Comparison of ENCODE assay signal across 8 cellular contexts in the genomic region with DNA sequence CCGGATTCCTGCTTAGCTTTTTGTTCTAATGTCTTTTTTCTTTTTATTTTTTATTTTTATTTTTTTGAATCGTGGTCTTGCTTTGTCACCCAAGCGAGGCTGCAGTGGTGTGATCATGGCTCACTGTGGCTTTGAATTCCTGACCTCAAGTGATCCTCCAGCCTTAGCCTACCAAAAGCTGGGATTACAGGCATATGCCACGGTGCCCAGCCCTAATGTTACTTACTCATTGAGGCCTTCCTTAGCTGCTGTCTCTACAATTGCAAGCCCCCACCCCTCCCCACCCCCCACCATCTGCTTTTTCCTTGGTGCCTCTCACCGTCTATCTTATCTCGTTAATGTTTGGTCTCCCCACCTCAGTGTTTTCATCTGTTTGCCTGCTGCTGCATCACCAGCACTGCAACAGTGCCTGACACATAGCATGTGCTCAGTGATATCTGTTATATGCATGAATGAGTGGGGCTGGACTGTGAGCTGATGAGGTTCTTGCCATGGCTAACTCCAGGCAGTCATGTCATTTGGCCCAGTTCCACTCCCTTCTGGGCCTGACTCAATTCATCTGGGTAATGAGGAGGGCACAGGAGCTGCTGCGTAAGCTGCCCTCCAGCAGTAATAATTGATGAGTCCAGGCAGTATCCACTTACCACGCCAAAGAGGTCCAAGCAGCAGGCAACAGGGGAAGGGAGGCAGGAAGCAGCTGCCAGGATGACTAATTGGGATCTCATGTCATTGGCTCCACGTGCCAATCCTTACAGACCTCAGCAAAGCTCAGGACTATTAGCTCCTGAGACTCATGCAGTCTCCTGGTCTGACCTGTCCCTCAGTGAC. TPM values are rescaled to one million over a fixed set of nuclear protein-coding genes. Genes with fewer than 3 reads are reported as not detected.
DNase-seq lines count a peak whose midpoint lies in the region; ATAC-seq and TF ChIP-seq lines count a peak whose summit lies in the region.

No MANE protein-coding gene starts in this region.

- BruUV-seq in PC-9 (replicated peaks; lab: Mats Ljungman, UMichigan) = no TSS peak

- H4K20me1 ChIP-seq in PC-9 (ENCODE audit: insufficient read depth) = no peaks in the 10 kb centered on the region
- no peaks in the 10 kb centered on the region for H4K20me1 ChIP-seq in fibroblast of lung (ENCODE audit: control insufficient read depth, extremely low read depth, insufficient read depth, low read length)

- no peaks in the 10 kb centered on the region for H3K9me3 Mint-ChIP-seq in HFFc6
- H3K9me3 Mint-ChIP-seq in activated CD8-positive, alpha-beta T cell treated with anti-CD3 and anti-CD28 coated beads, Interleukin-2, amount 10 ng/mL, durations not matched to agents 7 days and 5 days (ENCODE audit: insufficient read depth) = no peaks in the 10 kb centered on the region
- H3K9me3 Mint-ChIP-seq in activated CD8-positive, alpha-beta T cell treated with anti-CD3 and anti-CD28 coated beads for 36 hours = no peaks in the 10 kb centered on the region

- intact Hi-C loops in PC-9 (cut with micrococcal nuclease; ENCODE audit: unreplicated experiment) = loop anchor here (2.0 kb wide), 1 partner anchor 34 kb away; a partner anchor contains a TSS
- intact Hi-C loops in activated CD8-positive, alpha-beta T cell treated with anti-CD3 and anti-CD28 coated beads for 36 hours (cut with micrococcal nuclease) = no loop called here

- H2AFZ ChIP-seq in PC-9 = no peak overlapping the region
- no peak overlapping the region for H2AFZ ChIP-seq in fibroblast of lung (ENCODE audit: low read length)

- H3K4me3 ChIP-seq in PC-9 = no peak overlapping the region
- no peak overlapping the region for H3K4me3 ChIP-seq in fibroblast of lung (replicated peaks in 1 of 4; ENCODE audit: control extremely low read depth in 1 of 4, insufficient read depth in 1 of 4, low read depth in 3 of 4, low read length in 4 of 4)
- no peak overlapping the region for H3K4me3 ChIP-seq in skeletal muscle tissue (ENCODE audit: low read length in 3 of 3)

- no peak for ATAC-seq in activated CD8-positive, alpha-beta T cell treated with anti-CD3 and anti-CD28 coated beads, Interleukin-2, amount 10 ng/mL, durations not matched to agents 7 days and 5 days
- no peak for ATAC-seq in GM19035 (IDR thresholded peaks at IDR 0.05; ENCODE audit: unreplicated experiment)
- ATAC-seq in activated CD8-positive, alpha-beta T cell treated with anti-CD3 and anti-CD28 coated beads for 36 hours = no peak

- POLR2A ChIA-PET in PC-9 (lab: Charles Lee; ENCODE audit: unreplicated experiment) = interaction anchor here (0.5 to 1.1 kb wide), 6 partner anchors 12 to 91 kb away, joined by 3 to 19 read pairs (median 6); a partner anchor contains a TSS
- POLR2A ChIA-PET in activated CD8-positive, alpha-beta T cell treated with anti-CD3 and anti-CD28 coated beads, Interleukin-2, amount 10 ng/mL, durations not matched to agents 7 days and 5 days (lab: Charles Lee) = interaction anchor here (1.2 kb wide), 1 partner anchor 33 kb away, joined by 3 read pairs; no protein-coding TSS in a partner anchor
- POLR2A ChIA-PET in activated CD8-positive, alpha-beta T cell treated with anti-CD3 and anti-CD28 coated beads for 36 hours (lab: Charles Lee) = interaction anchor here (0.6 kb wide), 1 partner anchor 45 kb away, joined by 3 read pairs; no protein-coding TSS in a partner anchor

- DNase-seq in HFFc6 = peak; percentile 97
- peak; percentile 67 to 98 for DNase-seq in PC-9
- DNase-seq in fibroblast of lung (ENCODE audit: low read depth in 2 of 2) = peak; percentile 91 to 98
- DNase-seq in NCI-H1930 (lab: John Stamatoyannopoulos, UW) = no peak
- no peak for DNase-seq in activated CD8-positive, alpha-beta T cell treated with anti-CD3 and anti-CD28 coated beads, Interleukin-2, amount 10 ng/mL, durations not matched to agents 7 days and 5 days
- no peak for DNase-seq in activated CD8-positive, alpha-beta T cell treated with anti-CD3 and anti-CD28 coated beads for 36 hours

- H3K27me3 Mint-ChIP-seq in HFFc6 (ENCODE audit: insufficient read depth) = no peaks in the 10 kb centered on the region
- peaks cover 4% of the 10 kb centered on the region for H3K27me3 Mint-ChIP-seq in activated CD8-positive, alpha-beta T cell treated with anti-CD3 and anti-CD28 coated beads, Interleukin-2, amount 10 ng/mL, durations not matched to agents 7 days and 5 days (ENCODE audit: low read depth)
- no peaks in the 10 kb centered on the region for H3K27me3 Mint-ChIP-seq in activated CD8-positive, alpha-beta T cell treated with anti-CD3 and anti-CD28 coated beads for 36 hours

- peaks cover 77% of the 10 kb centered on the region for H3K4me1 Mint-ChIP-seq in HFFc6 (ENCODE audit: low read depth)
- H3K4me1 Mint-ChIP-seq in activated CD8-positive, alpha-beta T cell treated with anti-CD3 and anti-CD28 coated beads, Interleukin-2, amount 10 ng/mL, durations not matched to agents 7 days and 5 days (ENCODE audit: low read depth) = peaks cover 3% of the 10 kb centered on the region
- no peaks in the 10 kb centered on the region for H3K4me1 Mint-ChIP-seq in activated CD8-positive, alpha-beta T cell treated with anti-CD3 and anti-CD28 coated beads for 36 hours (ENCODE audit: low read depth)

- H3F3A ChIP-seq in PC-9 (ENCODE audit: insufficient read depth, low read depth) = peaks cover 33% of the 10 kb centered on the region

- no peaks in the 10 kb centered on the region for H3K9me2 ChIP-seq in PC-9 (ENCODE audit: insufficient read depth)

- H3K4me1 ChIP-seq in PC-9 (replicated peaks; ENCODE audit: insufficient read depth) (peaks cover 49% of the 10 kb centered on the region), fibroblast of lung (ENCODE audit: control insufficient read depth, extremely low read depth, insufficient read depth, low read length) (peaks cover 27% of the 10 kb centered on the region), skeletal muscle tissue (ENCODE audit: control insufficient read depth in 3 of 3, insufficient read depth in 3 of 3, low read length in 3 of 3) (peaks cover 22 to 26% (median 25%) of the 10 kb centered on the region in 3 donors)

- H3K27me3 ChIP-seq in PC-9 (ENCODE audit: insufficient read depth, low read depth) = no peaks in the 10 kb centered on the region
- no peaks in the 10 kb centered on the region for H3K27me3 ChIP-seq in fibroblast of lung (ENCODE audit: control insufficient read depth, insufficient read depth, low read length)
- no peaks in the 10 kb centered on the region for H3K27me3 ChIP-seq in skeletal muscle tissue (ENCODE audit: control insufficient read depth in 3 of 3, insufficient read depth in 3 of 3, low read length in 3 of 3)

- peak overlapping the region; percentile 45 for H3K4me2 ChIP-seq in PC-9
- H3K4me2 ChIP-seq in fibroblast of lung (ENCODE audit: extremely low read depth, insufficient read depth, low read length) = peak overlapping the region; percentile 25

- H3K36me3 Mint-ChIP-seq in HFFc6 (ENCODE audit: low read depth) = no peaks in the 10 kb centered on the region
- H3K36me3 Mint-ChIP-seq in activated CD8-positive, alpha-beta T cell treated with anti-CD3 and anti-CD28 coated beads, Interleukin-2, amount 10 ng/mL, durations not matched to agents 7 days and 5 days (ENCODE audit: low read depth) = no peaks in the 10 kb centered on the region
- H3K36me3 Mint-ChIP-seq in activated CD8-positive, alpha-beta T cell treated with anti-CD3 and anti-CD28 coated beads for 36 hours (ENCODE audit: low read depth) = no peaks in the 10 kb centered on the region

- peak overlapping the region; percentile 76 for H3K4me3 Mint-ChIP-seq in HFFc6
- no peak overlapping the region for H3K4me3 Mint-ChIP-seq in activated CD8-positive, alpha-beta T cell treated with anti-CD3 and anti-CD28 coated beads, Interleukin-2, amount 10 ng/mL, durations not matched to agents 7 days and 5 days
- no peak overlapping the region for H3K4me3 Mint-ChIP-seq in activated CD8-positive, alpha-beta T cell treated with anti-CD3 and anti-CD28 coated beads for 36 hours

- no peaks in the 10 kb centered on the region for H3K36me3 ChIP-seq in PC-9 (ENCODE audit: low read depth)
- H3K36me3 ChIP-seq in fibroblast of lung (ENCODE audit: control insufficient read depth, insufficient read depth, low read length) = no peaks in the 10 kb centered on the region
- no peaks in the 10 kb centered on the region for H3K36me3 ChIP-seq in skeletal muscle tissue (ENCODE audit: control insufficient read depth in 3 of 3, insufficient read depth in 3 of 3, low read length in 3 of 3)

- H3K79me2 ChIP-seq in PC-9 (ENCODE audit: low read depth) = no peaks in the 10 kb centered on the region
- no peaks in the 10 kb centered on the region for H3K79me2 ChIP-seq in fibroblast of lung (ENCODE audit: control insufficient read depth, insufficient read depth, low read length)

- H3K9me3 ChIP-seq in PC-9 (ENCODE audit: insufficient read depth, low read depth) (no peaks in the 10 kb centered on the region), fibroblast of lung (ENCODE audit: control insufficient read depth, insufficient read depth, low read depth, low read length) (no peaks in the 10 kb centered on the region), skeletal muscle tissue (ENCODE audit: control insufficient read depth in 3 of 3, low read length in 3 of 3) (no peaks in the 10 kb centered on the region)

- TF ChIP-seq CTCF in HFFc6 (IDR thresholded peaks at IDR 0.05) (no peak), PC-9 (conservative IDR thresholded peaks at IDR 0.05) (no peak), fibroblast of lung (conservative IDR thresholded peaks at IDR 0.05 in 1 of 2, IDR thresholded peaks at IDR 0.05 in 1 of 2; ENCODE audit: low read depth in 1 of 2, low read length in 2 of 2) (no peak)
- TF ChIP-seq CTCF in activated CD8-positive, alpha-beta T cell treated with anti-CD3 and anti-CD28 coated beads for 36 hours (IDR thresholded peaks at IDR 0.05) = no peak

- H3K27ac ChIP-seq in PC-9 (peak overlapping the region; percentile 63), fibroblast of lung (ENCODE audit: insufficient read depth, low read length) (peak overlapping the region; percentile 70), skeletal muscle tissue (ENCODE audit: low read depth, low read length) (peak overlapping the region; percentile 48)

- H3K9ac ChIP-seq in fibroblast of lung (ENCODE audit: insufficient read depth, low read length) (no peak overlapping the region), skeletal muscle tissue (ENCODE audit: low read depth in 1 of 3, low read length in 3 of 3) (peak overlapping the region in 2 of 3 donors; percentile 45 to 47)

- peak overlapping the region; percentile 94 for H3K27ac Mint-ChIP-seq in HFFc6
- H3K27ac Mint-ChIP-seq in activated CD8-positive, alpha-beta T cell treated with anti-CD3 and anti-CD28 coated beads, Interleukin-2, amount 10 ng/mL, durations not matched to agents 7 days and 5 days = no peak overlapping the region
- no peak overlapping the region for H3K27ac Mint-ChIP-seq in activated CD8-positive, alpha-beta T cell treated with anti-CD3 and anti-CD28 coated beads for 36 hours

- CTCF ChIA-PET in PC-9 (lab: Charles Lee) = interaction anchor here (0.6 kb wide), 1 partner anchor 27 kb away, joined by 4 read pairs; no protein-coding TSS in a partner anchor
- CTCF ChIA-PET in activated CD8-positive, alpha-beta T cell treated with anti-CD3 and anti-CD28 coated beads, Interleukin-2, amount 10 ng/mL, durations not matched to agents 7 days and 5 days (lab: Charles Lee) = no interaction called here
- CTCF ChIA-PET in activated CD8-positive, alpha-beta T cell treated with anti-CD3 and anti-CD28 coated beads for 36 hours (lab: Charles Lee) = interaction anchor here (1.4 to 1.5 kb wide), 2 partner anchors 45 to 47 kb away, joined by 3 read pairs; no protein-coding TSS in a partner anchor

RNA-seq across cellular contexts. Expression of a gene that starts 34.3 kb away (rescaled TPM):
- total RNA-seq in HFFc6 (2021; fragmentation: NEBNext Ultra II Directional; extraction: Animal tissue kit (Norgen Biotek cat#: 25700)) = 100 to 1,000 TPM; 138 to 171 (median 158) TPM
- total RNA-seq in PC-9 (2021) = 169 and 206 TPM in 2 replicates
- 176 and 270 TPM in 2 replicates for total RNA-seq in fibroblast of lung
- 334 and 369 TPM in 2 replicates for polyA plus RNA-seq in fibroblast of lung
- 142 and 192 TPM in 2 replicates for polyA plus RNA-seq in fibroblast of lung (2012)
- 72.4 and 92.4 TPM in 2 replicates for polyA minus RNA-seq in fibroblast of lung (ENCODE audit: low replicate concordance)
- 57.9 TPM for total RNA-seq in skeletal muscle tissue
- 100 to 1,000 TPM; 264 to 273 TPM for total RNA-seq in activated CD8-positive, alpha-beta T cell treated with anti-CD3 and anti-CD28 coated beads, Interleukin-2, amount 10 ng/mL, durations not matched to agents 7 days and 5 days
- 100 to 1,000 TPM; 276 to 282 TPM for total RNA-seq in activated CD8-positive, alpha-beta T cell treated with anti-CD3 and anti-CD28 coated beads for 36 hours

RNA-seq across cellular contexts. Expression of a gene that starts 56.6 kb away (rescaled TPM):
- 10 to 100 TPM; 55.9 to 68.9 (median 62.4) TPM for total RNA-seq in HFFc6 (2021; fragmentation: NEBNext Ultra II Directional; extraction: Animal tissue kit (Norgen Biotek cat#: 25700))
- total RNA-seq in PC-9 (2021) = 30.2 and 30.6 TPM in 2 replicates
- 28.8 and 46.1 TPM in 2 replicates for total RNA-seq in fibroblast of lung
- polyA plus RNA-seq in fibroblast of lung = 34.4 and 48.8 TPM in 2 replicates
- polyA plus RNA-seq in fibroblast of lung (2012) = 35.1 and 47.5 TPM in 2 replicates
- 90.0 and 137 TPM in 2 replicates for polyA minus RNA-seq in fibroblast of lung (ENCODE audit: low replicate concordance)
- 24.5 TPM for total RNA-seq in skeletal muscle tissue
- total RNA-seq in activated CD8-positive, alpha-beta T cell treated with anti-CD3 and anti-CD28 coated beads, Interleukin-2, amount 10 ng/mL, durations not matched to agents 7 days and 5 days = 10 to 100 TPM; 18.9 to 20.0 TPM
- 10 to 100 TPM; 14.6 to 16.7 TPM for total RNA-seq in activated CD8-positive, alpha-beta T cell treated with anti-CD3 and anti-CD28 coated beads for 36 hours

Comparison
In these comparisons a context has a peak if more than half of its experiments do, and no peak if none do; other contexts are left out.
1. DNase-seq: peak in HFFc6 (single experiment), PC-9 (2 of 2) and fibroblast of lung (2 of 2); none in NCI-H1930 (0 of 2), activated CD8-positive, alpha-beta T cell treated with anti-CD3 and anti-CD28 coated beads, Interleukin-2, amount 10 ng/mL, durations not matched to agents 7 days and 5 days (single experiment) and activated CD8-positive, alpha-beta T cell treated with anti-CD3 and anti-CD28 coated beads for 36 hours (single experiment).
2. Peak in every context shown above with its lines, with median percentiles within 50 percentile points of each other: H3K27ac ChIP-seq.